ENCODE assay signal across 8 cellular contexts in the genomic region with DNA sequence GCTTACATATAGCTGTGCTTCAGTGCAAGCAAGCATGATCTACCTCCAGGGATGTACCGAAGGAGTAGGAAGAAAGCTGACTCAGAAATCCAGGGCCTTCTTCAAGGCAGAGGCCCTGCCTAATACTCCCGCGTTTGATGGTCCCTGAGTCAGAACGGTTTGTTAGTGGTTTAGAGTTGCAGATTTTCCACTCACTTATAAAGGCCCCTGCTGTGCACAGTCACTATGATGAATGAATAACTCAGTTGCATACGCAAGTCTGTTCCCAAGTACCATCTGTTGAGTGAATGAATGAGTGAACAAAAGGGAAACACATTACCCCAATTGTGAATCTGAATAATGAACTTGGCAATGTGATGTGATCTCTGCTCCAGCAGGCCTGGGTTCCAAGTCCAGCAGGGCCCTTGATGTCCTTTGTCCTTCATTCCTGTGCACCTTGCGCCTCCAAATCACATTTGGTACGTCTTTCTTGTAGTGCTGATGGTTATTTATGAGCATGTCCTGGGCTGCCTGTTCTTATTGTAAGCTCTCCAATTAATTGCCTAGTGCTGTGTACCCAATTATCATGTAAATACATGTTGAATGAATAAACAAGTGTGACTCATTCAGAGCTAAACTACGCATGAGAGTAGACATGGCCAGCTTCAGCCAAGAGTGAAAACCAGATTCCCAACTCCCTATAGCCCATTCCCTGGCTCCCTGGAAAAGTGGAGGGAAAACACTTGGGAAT.
DNase-seq lines count a peak whose midpoint lies in the region; ATAC-seq and TF ChIP-seq lines count a peak whose summit lies in the region.

No MANE protein-coding gene starts in this region.

- H3K9me2 ChIP-seq in PC-9 (ENCODE audit: insufficient read depth) = no peaks in the 10 kb centered on the region

- peak; percentile 91 for ATAC-seq in omental fat pad (ENCODE audit: low FRiP score)

- intact Hi-C loops in PC-9 (cut with micrococcal nuclease; ENCODE audit: unreplicated experiment) = no loop called here

- no peaks in the 10 kb centered on the region for H3K79me2 ChIP-seq in PC-9 (ENCODE audit: low read depth)

- CTCF ChIA-PET in PC-9 (lab: Charles Lee) = no interaction called here

- no TSS peak for BruUV-seq in PC-9 (replicated peaks; lab: Mats Ljungman, UMichigan)

- no peak overlapping the region for H2AFZ ChIP-seq in PC-9

- no peaks in the 10 kb centered on the region for H3K27me3 ChIP-seq in PC-9 (ENCODE audit: insufficient read depth, low read depth)

- no peak overlapping the region for H3K4me2 ChIP-seq in PC-9

- no peaks in the 10 kb centered on the region for H4K20me1 ChIP-seq in PC-9 (ENCODE audit: insufficient read depth)

- 0 out of 2 replicates have a peak, but pooled peaks cover 10% of the 10 kb centered on the region for H3F3A ChIP-seq in PC-9 (ENCODE audit: insufficient read depth, low read depth)

- no peak overlapping the region for H3K4me3 ChIP-seq in PC-9

- no peaks in the 10 kb centered on the region for H3K36me3 ChIP-seq in PC-9 (ENCODE audit: low read depth)

- DNase-seq in ELF-1 (ENCODE audit: low read depth, low spot score) = peak; percentile 16
- DNase-seq in NCI-H1694 (lab: John Stamatoyannopoulos, UW) = peak; percentile 82
- DNase-seq in cerebellar nuclear complex (lab: John Stamatoyannopoulos, UW) = peak; percentile 86 to 92
- DNase-seq in omental fat pad (ENCODE audit: low spot score) = no peak
- DNase-seq in GF-D8 (lab: John Stamatoyannopoulos, UW) = no peak
- no peak for DNase-seq in NOMO-1 (lab: John Stamatoyannopoulos, UW; ENCODE audit: unreplicated experiment in 2 of 2)
- DNase-seq in PC-9 = no peak
- DNase-seq in dermis blood vessel endothelial cell = no peak

- no peaks in the 10 kb centered on the region for H3K4me1 ChIP-seq in PC-9 (replicated peaks; ENCODE audit: insufficient read depth)

- POLR2A ChIA-PET in PC-9 (lab: Charles Lee; ENCODE audit: unreplicated experiment) = no interaction called here

- no peaks in the 10 kb centered on the region for H3K9me3 ChIP-seq in PC-9 (ENCODE audit: insufficient read depth, low read depth)

- H3K27ac ChIP-seq in PC-9 = no peak overlapping the region

- TF ChIP-seq CTCF in omental fat pad (IDR thresholded peaks at IDR 0.05) (no peak), PC-9 (conservative IDR thresholded peaks at IDR 0.05) (no peak)

Comparison
In these comparisons a context has a peak if more than half of its experiments do, and no peak if none do; other contexts are left out.
1. DNase-seq: peak in ELF-1 (single experiment), NCI-H1694 (single experiment) and cerebellar nuclear complex (2 of 2); none in omental fat pad (single experiment), GF-D8 (single experiment), NOMO-1 (0 of 2), PC-9 (0 of 2) and dermis blood vessel endothelial cell (single experiment).